In genomic region chr17:63561819-63562218, GRCh38 we compare ENCODE assay signal across 29 cellular contexts. TPM values are rescaled to one million over a fixed set of nuclear protein-coding genes. Genes with fewer than 3 reads are reported as not detected.
"Had no signal": no experiment of that assay in that cellular context is flagged by ENCODE, and none has a peak within 500 bp of the region (broad histone marks: within the 10 kb centered on the region; RNA-seq: fewer than 3 reads in every experiment).

No MANE protein-coding gene starts in this region.

- H3K4me3 Mint-ChIP-seq: activated B cell treated with CpG ODN at 0.5 μM for 24 hours; activated CD8-positive, alpha-beta T cell treated with anti-CD3 and anti-CD28 coated beads for 36 hours; activated naive CD4-positive, alpha-beta T cell treated with anti-CD3 and anti-CD28 coated beads, Interleukin-2, amount 50 U/mL, for 24 hours; activated T-helper 1 cell treated with anti-CD3 and anti-CD28 coated beads, Interleukin-12 subunit alpha, Interleukin-12 subunit beta, Interleukin-2, Interleukin-4 antibody, amounts not matched to agents 30 ng/mL and 10 ng/mL and 1 ng/mL, durations not matched to agents 14 hours and 24 hours and 36 hours had no signal

- H3K27me3 ChIP-seq: breast epithelium had no signal

- DNase-seq: activated B cell treated with CpG ODN at 0.5 μM for 24 hours; activated CD4-positive, alpha-beta T cell treated with anti-CD3 and anti-CD28 coated beads, Interleukin-2, amount 50 U/mL, for 1 hour; activated CD8-positive, alpha-beta memory T cell treated with anti-CD3 and anti-CD28 coated beads, Interleukin-2, amount 50 U/mL, for 4 hours; activated CD8-positive, alpha-beta T cell treated with anti-CD3 and anti-CD28 coated beads for 36 hours; activated effector memory CD4-positive, alpha-beta T cell treated with Interleukin-2 at 50 U/mL for 16 hours; activated naive CD4-positive, alpha-beta T cell; activated T-cell treated with anti-CD3 and anti-CD28 coated beads, Interleukin-2, amount 50 U/mL, for 1 hour; aorta; caudate nucleus; NCI-H1092; NCI-H1417 treated with DMSO at 0.1 percent for 48 hours; NCI-H1694 treated with DMSO at 0.1 percent for 48 hours; NCI-H2029 treated with DMSO at 0.1 percent for 48 hours; NCI-H345; NCI-H510A; NCI-H526 treated with DMSO at 0.1 percent for 48 hours; NCI-H82; OCI-M1; RPMI8226; T-helper 9 cell had no signal

- H3K9me3 Mint-ChIP-seq: activated B cell treated with CpG ODN at 0.5 μM for 24 hours; activated CD8-positive, alpha-beta T cell treated with anti-CD3 and anti-CD28 coated beads for 36 hours; activated naive CD4-positive, alpha-beta T cell treated with anti-CD3 and anti-CD28 coated beads, Interleukin-2, amount 50 U/mL, for 24 hours had no signal

- H3K4me3 ChIP-seq: breast epithelium, SK-N-MC had no signal

- H3K27ac ChIP-seq: breast epithelium, KMS-11, SK-N-MC had no signal

- H3K36me3 ChIP-seq: breast epithelium had no signal

- H3K4me2 ChIP-seq: KMS-11 had no signal

- ATAC-seq: activated CD8-positive, alpha-beta T cell treated with anti-CD3 and anti-CD28 coated beads for 36 hours; Panc1; Right ventricle myocardium inferior had no signal

- H3K27me3 Mint-ChIP-seq: activated B cell treated with CpG ODN at 0.5 μM for 24 hours; activated CD8-positive, alpha-beta T cell treated with anti-CD3 and anti-CD28 coated beads for 36 hours; activated naive CD4-positive, alpha-beta T cell treated with anti-CD3 and anti-CD28 coated beads, Interleukin-2, amount 50 U/mL, for 24 hours had no signal

- H3K4me1 ChIP-seq: breast epithelium had no signal

- H3K9me3 ChIP-seq: breast epithelium had no signal

- H3K27ac Mint-ChIP-seq: activated B cell treated with CpG ODN at 0.5 μM for 24 hours; activated CD8-positive, alpha-beta T cell treated with anti-CD3 and anti-CD28 coated beads for 36 hours; activated naive CD4-positive, alpha-beta T cell treated with anti-CD3 and anti-CD28 coated beads, Interleukin-2, amount 50 U/mL, for 24 hours; activated T-helper 1 cell treated with anti-CD3 and anti-CD28 coated beads, Interleukin-12 subunit alpha, Interleukin-12 subunit beta, Interleukin-2, Interleukin-4 antibody, amounts not matched to agents 30 ng/mL and 10 ng/mL and 1 ng/mL, durations not matched to agents 14 hours and 24 hours and 36 hours had no signal

- H3K9ac ChIP-seq: KMS-11 had no signal

RNA-seq across cellular contexts. Expression of gene KCNH6, which starts 38.7 kb away (rescaled TPM):
- total RNA-seq: activated B cell treated with CpG ODN at 0.5 μM for 24 hours; activated CD8-positive, alpha-beta T cell treated with anti-CD3 and anti-CD28 coated beads for 36 hours; activated T-helper 1 cell treated with anti-CD3 and anti-CD28 coated beads, Interleukin-12 subunit alpha, Interleukin-12 subunit beta, Interleukin-2, Interleukin-4 antibody, amounts not matched to agents 30 ng/mL and 10 ng/mL and 1 ng/mL, durations not matched to agents 14 hours and 24 hours and 36 hours; aorta; breast epithelium; MCF 10A; Right ventricle myocardium inferior; T-helper 1 cell treated with Interleukin-12 subunit alpha and Interleukin-12 subunit beta and Interleukin-4 antibody, amounts not matched to agents 30 ng/mL and 1 ng/mL, for 36 hours had no signal
- polyA plus RNA-seq: aorta had no signal
